11 cellular contexts compared by ENCODE assay signal in the genomic region with DNA sequence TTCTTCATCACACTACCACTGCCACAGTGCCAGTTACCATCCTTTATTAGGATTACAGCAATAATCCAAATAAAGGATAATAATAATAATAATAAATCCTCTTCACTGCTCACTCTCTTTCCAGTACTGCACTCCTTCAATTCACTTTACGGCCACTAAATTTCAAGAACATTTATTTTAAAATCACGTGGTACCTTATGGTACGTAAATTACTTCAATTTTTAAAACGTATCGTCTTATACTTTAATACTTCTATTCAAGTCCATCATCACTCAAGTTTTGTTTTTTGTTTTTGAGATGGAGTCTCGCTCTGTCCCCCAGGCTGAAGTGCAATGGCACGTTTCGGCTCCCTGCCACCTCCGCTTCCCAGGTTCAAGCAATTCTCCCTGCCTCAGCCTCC.
"Had no signal": no experiment of that assay in that cellular context is flagged by ENCODE, and none has a peak within 500 bp of the region (broad histone marks: within the 10 kb centered on the region; RNA-seq: fewer than 3 reads in every experiment).

No MANE protein-coding gene starts in this region.

- H3K9me3 Mint-ChIP-seq: HFFc6 had no signal

- H2AFZ ChIP-seq: GM23248 had no signal

- DNase-seq: GM23248, GOT3, H7, HFFc6, IMR-90, Karpas-422, KBM-7 had no signal

- ATAC-seq: HCT116 had no signal

- H3K36me3 ChIP-seq: HAP-1 had no signal

- H3K4me2 ChIP-seq: KMS-11 had no signal

- H3K4me1 ChIP-seq: HAP-1 had no signal

- H3K27ac ChIP-seq: GM23248, KMS-11 had no signal

- H3K27ac Mint-ChIP-seq: HFFc6 had no signal

- FAIRE-seq: HTR-8/SVneo had no signal

- H3K9me3 ChIP-seq: HAP-1 had no signal

- H3K9ac ChIP-seq: GM23248, KMS-11 had no signal

- H3K4me3 ChIP-seq: GM23248, HAP-1 had no signal

- H3K4me3 Mint-ChIP-seq: HFFc6 had no signal
